Comparison of ENCODE assay signal across 8 cellular contexts in genomic region chr6:35452186-35453090, GRCh38. TPM values are rescaled to one million over a fixed set of nuclear protein-coding genes. Genes with fewer than 3 reads are reported as not detected.
DNase-seq lines count a peak whose midpoint lies in the region; ATAC-seq and TF ChIP-seq lines count a peak whose summit lies in the region.

TSS of gene FANCE (plus strand) at chr6:35452338. CDS start at chr6:35452546, 208 bp downstream.

- peaks cover 48% of the 10 kb centered on the region for H3K4me1 Mint-ChIP-seq in activated CD4-positive, alpha-beta T cell treated with anti-CD3 and anti-CD28 coated beads, Interleukin-2, amount 10 ng/mL, durations not matched to agents 7 days and 5 days

- H3K36me3 Mint-ChIP-seq in activated CD4-positive, alpha-beta T cell treated with anti-CD3 and anti-CD28 coated beads, Interleukin-2, amount 10 ng/mL, durations not matched to agents 7 days and 5 days (ENCODE audit: low read depth), result peaks cover 13% of the 10 kb centered on the region

- TF ChIP-seq CTCF in coronary artery (IDR thresholded peaks at IDR 0.05), result no peak

- H3K27me3 ChIP-seq in BLaER1, result no peaks in the 10 kb centered on the region

- peak within 1 kb of the TSS; percentile 80 for H3K27ac ChIP-seq in BLaER1
- H3K27ac ChIP-seq in coronary artery, result peak within 1 kb of the TSS; percentile 51 to 81

- peak within 1 kb of the TSS; percentile 75 for H3K27ac Mint-ChIP-seq in activated CD4-positive, alpha-beta T cell treated with anti-CD3 and anti-CD28 coated beads, Interleukin-2, amount 10 ng/mL, durations not matched to agents 7 days and 5 days

- H3K27me3 Mint-ChIP-seq in activated CD4-positive, alpha-beta T cell treated with anti-CD3 and anti-CD28 coated beads, Interleukin-2, amount 10 ng/mL, durations not matched to agents 7 days and 5 days, result peaks cover 9% of the 10 kb centered on the region

- peak within 1 kb of the TSS; percentile 84 for H3K9ac ChIP-seq in BLaER1

- peak within 1 kb of the TSS; percentile 82 for H3K4me3 ChIP-seq in BLaER1
- H3K4me3 ChIP-seq in coronary artery, result peak within 1 kb of the TSS; percentile 87

- peak within 1 kb of the TSS; percentile 97 for H3K4me2 ChIP-seq in BLaER1

- CTCF ChIA-PET in activated CD4-positive, alpha-beta T cell treated with anti-CD3 and anti-CD28 coated beads, Interleukin-2, amount 10 ng/mL, durations not matched to agents 7 days and 5 days (lab: Charles Lee), result interaction anchor here (0.7 to 7.0 kb wide), 13 partner anchors 13 to 157 kb away, joined by 3 to 65 read pairs (median 3); partner anchors contain the start of gene PPARD

- H3K9me3 ChIP-seq in BLaER1, result no peaks in the 10 kb centered on the region

- peaks cover 24% of the 10 kb centered on the region for H3K36me3 ChIP-seq in BLaER1

- DNase-seq in NCI-H524 treated with DMSO at 0.1 percent for 48 hours (lab: John Stamatoyannopoulos, UW), result peak; percentile 18
- DNase-seq in activated CD4-positive, alpha-beta T cell treated with anti-CD3 and anti-CD28 coated beads, Interleukin-2, amount 10 ng/mL, durations not matched to agents 7 days and 5 days, result peak; percentile 91
- peak; percentile 96 for DNase-seq in coronary artery (ENCODE audit: low spot score)
- DNase-seq in left lobe of liver (ENCODE audit: low spot score), result peak; percentile 97
- DNase-seq in stimulated activated CD4-positive, alpha-beta T cell treated with anti-CD3 and anti-CD28 coated beads, Interleukin-1b, Interleukin-23, amount 100 ng/mL, for 48 hours, result peak; percentile 91

- peaks cover 5% of the 10 kb centered on the region for H4K20me1 ChIP-seq in BLaER1

- POLR2A ChIA-PET in activated CD4-positive, alpha-beta T cell treated with anti-CD3 and anti-CD28 coated beads, Interleukin-2, amount 10 ng/mL, durations not matched to agents 7 days and 5 days (lab: Charles Lee), result no interaction called here

- ATAC-seq in GM19324 (IDR thresholded peaks at IDR 0.05; ENCODE audit: low FRiP score, unreplicated experiment), result peak; percentile 96
- peak; percentile 73 for ATAC-seq in HG03457 (IDR thresholded peaks at IDR 0.05; ENCODE audit: unreplicated experiment)
- ATAC-seq in left lobe of liver, result peak; percentile 95

- H3K4me3 Mint-ChIP-seq in activated CD4-positive, alpha-beta T cell treated with anti-CD3 and anti-CD28 coated beads, Interleukin-2, amount 10 ng/mL, durations not matched to agents 7 days and 5 days, result peak within 1 kb of the TSS; percentile 81

- H3K9me3 Mint-ChIP-seq in activated CD4-positive, alpha-beta T cell treated with anti-CD3 and anti-CD28 coated beads, Interleukin-2, amount 10 ng/mL, durations not matched to agents 7 days and 5 days, result no peaks in the 10 kb centered on the region

- H3K4me1 ChIP-seq in BLaER1, result peaks cover 35% of the 10 kb centered on the region

RNA-seq across cellular contexts. Expression of gene FANCE, which starts in this region (rescaled TPM):
- total RNA-seq in activated CD4-positive, alpha-beta T cell treated with anti-CD3 and anti-CD28 coated beads, Interleukin-2, amount 10 ng/mL, durations not matched to agents 7 days and 5 days, result 10 to 100 TPM; 11.7 to 13.0 TPM
- total RNA-seq in left lobe of liver, result 1.1 TPM

Comparison
In these comparisons a context has a peak if more than half of its experiments do, and no peak if none do; other contexts are left out.
1. Peak in every context shown above with its lines: DNase-seq, ATAC-seq, H3K4me3 ChIP-seq and H3K27ac ChIP-seq.
2. DNase-seq: peak in every context shown above with its lines; median percentile 97 in left lobe of liver; 96 in coronary artery; 91 in activated CD4-positive, alpha-beta T cell treated with anti-CD3 and anti-CD28 coated beads, Interleukin-2, amount 10 ng/mL, durations not matched to agents 7 days and 5 days; 91 in stimulated activated CD4-positive, alpha-beta T cell treated with anti-CD3 and anti-CD28 coated beads, Interleukin-1b, Interleukin-23, amount 100 ng/mL, for 48 hours; 18 in NCI-H524 treated with DMSO at 0.1 percent for 48 hours.